In the genomic region with DNA sequence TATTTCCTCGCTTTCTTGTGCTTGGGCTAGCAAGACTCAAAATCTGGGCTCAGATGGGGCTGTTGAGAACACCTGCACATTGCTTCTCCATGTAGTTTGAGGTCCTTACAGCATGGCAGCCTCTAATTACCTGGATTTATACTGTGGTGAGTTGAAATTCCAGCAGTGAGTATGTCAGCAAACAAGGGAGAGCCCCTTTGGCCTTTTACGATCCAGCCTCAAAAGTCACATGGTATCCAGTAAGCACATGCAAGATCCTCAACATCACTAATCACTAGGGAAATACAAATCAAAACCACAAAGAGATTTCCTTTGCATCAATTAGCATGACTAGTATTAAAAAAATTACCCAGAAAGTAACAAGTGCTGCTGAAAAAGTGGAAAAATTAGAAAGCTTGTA, we compare ENCODE assay signal across 26 cellular contexts.
DNase-seq lines count a peak whose midpoint lies in the region; ATAC-seq, FAIRE-seq and TF ChIP-seq lines count a peak whose summit lies in the region.
"Had no signal": no experiment of that assay in that cellular context is flagged by ENCODE, and none has a peak within 500 bp of the region (broad histone marks: within the 10 kb centered on the region; RNA-seq: fewer than 3 reads in every experiment).

No MANE protein-coding gene starts in this region.

- H3K79me2 ChIP-seq in GM23248 (ENCODE audit: insufficient read depth), result no peaks in the 10 kb centered on the region

- no peaks in the 10 kb centered on the region for H3K4me1 ChIP-seq in GM23248 (ENCODE audit: insufficient read depth)
- no peaks in the 10 kb centered on the region for H3K4me1 ChIP-seq in esophagus squamous epithelium
- H3K4me1 ChIP-seq: A549, BE2C, BLaER1 had no signal

- H3F3A ChIP-seq in GM23248 (ENCODE audit: insufficient read depth), result no peaks in the 10 kb centered on the region

- H3K36me3 ChIP-seq in bronchial epithelial cell (ENCODE audit: control insufficient read depth, insufficient read depth, low read length) (no peaks in the 10 kb centered on the region), GM23248 (ENCODE audit: low read depth) (no peaks in the 10 kb centered on the region), esophagus squamous epithelium (no peaks in the 10 kb centered on the region)
- H3K36me3 ChIP-seq: BE2C, BLaER1 had no signal

- no peak for TF ChIP-seq CTCF in AG10803 (conservative IDR thresholded peaks at IDR 0.05; ENCODE audit: low read length)
- TF ChIP-seq CTCF in bronchial epithelial cell (IDR thresholded peaks at IDR 0.05; ENCODE audit: insufficient read depth, low read length, severe bottlenecking), result no peak
- TF ChIP-seq CTCF in esophagus squamous epithelium (IDR thresholded peaks at IDR 0.05), result no peak

- no peak overlapping the region for H3K4me2 ChIP-seq in GM23248 (ENCODE audit: unreplicated experiment)
- H3K4me2 ChIP-seq: A549, BLaER1 had no signal

- DNase-seq in AG10803 (ENCODE audit: low read depth) (peak; percentile 12), bronchial epithelial cell (ENCODE audit: low read depth) (peak; percentile 29), glomerular visceral epithelial cell (ENCODE audit: extremely low spot score) (peak; percentile 7), GM23248 (no peak), hypothalamus (lab: John Stamatoyannopoulos, UW) (no peak), esophagus squamous epithelium (lab: John Stamatoyannopoulos, UW) (no peak)
- DNase-seq: 8988T; BE2C; C1 segment of cervical spinal cord; CD4-positive, alpha-beta memory T cell; CD4-positive, CD25-positive, alpha-beta regulatory T cell; CD8-positive, alpha-beta memory T cell; COR-L47; DMS 273 treated with DMSO at 0.1 percent for 48 hours; DMS153; DMS53; DMS79; DND-41; EL; GDM1 had no signal

- no peak for ATAC-seq in HG03460 (IDR thresholded peaks at IDR 0.05; ENCODE audit: unreplicated experiment)
- ATAC-seq: A549, GM12878 had no signal

- no peak overlapping the region for H3K27ac ChIP-seq in GM23248
- no peak overlapping the region for H3K27ac ChIP-seq in esophagus squamous epithelium
- H3K27ac ChIP-seq: A549, BLaER1 had no signal

- 35 to 38% methylated on average over 2 of the region's 2 CpGs for WGBS in GM23248 (ENCODE audit: low coverage in 1 of 2, low lambda C conversion rate in 2 of 2, missing lambda C conversion rate in 2 of 2), 2 experiments
- 83% methylated on average over 2 of the region's 2 CpGs; no CpG with 5 or more reads in 1 of the 2 donors for WGBS in esophagus squamous epithelium, 2 donors

- intact Hi-C loops in esophagus squamous epithelium (cut with DNase I), result no loop called here

- no peak for FAIRE-seq in bronchial epithelial cell (lab: Jason Lieb, UNC)
- FAIRE-seq: A549, GM12878, GM12892, GM18507 had no signal

- H2AFZ ChIP-seq in GM23248, result no peak overlapping the region

- H3K9ac ChIP-seq in GM23248, result no peak overlapping the region
- H3K9ac ChIP-seq: BLaER1 had no signal

- H3K9me3 ChIP-seq in GM23248 (ENCODE audit: low read depth) (no peaks in the 10 kb centered on the region), esophagus squamous epithelium (no peaks in the 10 kb centered on the region)
- H3K9me3 ChIP-seq: A549, BE2C, BLaER1 had no signal

- H4K20me1 ChIP-seq in GM23248 (ENCODE audit: insufficient read depth), result no peaks in the 10 kb centered on the region
- H4K20me1 ChIP-seq: BLaER1 had no signal

- TF ChIP-seq POLR2A in esophagus squamous epithelium (IDR thresholded peaks at IDR 0.05), result no peak

- no peaks in the 10 kb centered on the region for H3K9me2 ChIP-seq in GM23248 (ENCODE audit: insufficient read depth)

- in situ Hi-C loops in GM23248 (cut with MboI), result no loop called here

- no peak overlapping the region for H3K4me3 ChIP-seq in AG10803 (ENCODE audit: low read length)
- H3K4me3 ChIP-seq in bronchial epithelial cell (ENCODE audit: low read depth, low read length), result no peak overlapping the region
- no peak overlapping the region for H3K4me3 ChIP-seq in GM23248
- H3K4me3 ChIP-seq in esophagus squamous epithelium, result no peak overlapping the region
- H3K4me3 ChIP-seq: A549, BLaER1, GM12878 had no signal

- H3K27me3 ChIP-seq in bronchial epithelial cell (ENCODE audit: control insufficient read depth, insufficient read depth, low read length) (no peaks in the 10 kb centered on the region), GM23248 (replicated peaks; ENCODE audit: insufficient read depth) (no peaks in the 10 kb centered on the region), esophagus squamous epithelium (no peaks in the 10 kb centered on the region)
- H3K27me3 ChIP-seq: BE2C, BLaER1 had no signal

Comparison
In these comparisons a context has a peak if more than half of its experiments do, and no peak if none do; other contexts are left out.
1. DNase-seq: peak in AG10803 (single experiment), bronchial epithelial cell (single experiment) and glomerular visceral epithelial cell (single experiment); none in GM23248 (single experiment), hypothalamus (0 of 51) and esophagus squamous epithelium (single experiment).